Comparison of ENCODE assay signal across 8 cellular contexts in the genomic region with DNA sequence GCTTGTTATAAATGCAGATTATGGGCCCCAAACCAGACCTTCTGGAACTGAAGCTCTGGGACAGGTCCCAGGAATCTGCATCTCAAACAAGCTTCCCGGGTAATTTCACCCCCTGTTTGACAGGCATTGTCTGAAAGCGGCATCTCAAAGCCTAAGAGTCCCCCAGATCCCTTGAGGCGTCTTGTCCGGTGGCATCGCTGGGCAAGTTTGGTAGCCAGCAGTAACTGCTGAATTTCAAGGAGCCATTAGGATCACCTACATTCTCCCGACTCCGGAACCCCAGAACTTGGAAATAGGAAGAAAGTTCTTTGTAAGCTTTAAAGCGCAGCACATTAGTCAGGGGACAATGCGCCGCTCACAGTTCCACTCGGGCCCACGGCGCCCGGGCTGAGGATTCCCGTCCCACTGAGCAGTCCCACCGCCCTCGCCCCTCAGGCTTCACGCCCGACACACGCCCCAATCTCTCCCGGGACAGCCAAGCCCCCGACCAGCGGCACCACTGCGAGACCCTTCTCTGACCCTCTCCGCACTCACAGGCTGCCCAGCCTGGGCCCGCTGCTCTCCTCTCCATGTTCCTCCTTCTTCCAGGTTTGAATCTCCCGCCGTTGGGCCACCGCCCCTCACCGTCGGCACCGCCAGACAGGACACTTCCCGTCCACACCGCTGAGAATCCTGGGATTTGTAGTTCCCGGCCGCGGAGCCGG. TPM values are rescaled to one million over a fixed set of nuclear protein-coding genes. Genes with fewer than 3 reads are reported as not detected.
DNase-seq lines count a peak whose midpoint lies in the region; ATAC-seq and TF ChIP-seq lines count a peak whose summit lies in the region.

A gene with protein sequence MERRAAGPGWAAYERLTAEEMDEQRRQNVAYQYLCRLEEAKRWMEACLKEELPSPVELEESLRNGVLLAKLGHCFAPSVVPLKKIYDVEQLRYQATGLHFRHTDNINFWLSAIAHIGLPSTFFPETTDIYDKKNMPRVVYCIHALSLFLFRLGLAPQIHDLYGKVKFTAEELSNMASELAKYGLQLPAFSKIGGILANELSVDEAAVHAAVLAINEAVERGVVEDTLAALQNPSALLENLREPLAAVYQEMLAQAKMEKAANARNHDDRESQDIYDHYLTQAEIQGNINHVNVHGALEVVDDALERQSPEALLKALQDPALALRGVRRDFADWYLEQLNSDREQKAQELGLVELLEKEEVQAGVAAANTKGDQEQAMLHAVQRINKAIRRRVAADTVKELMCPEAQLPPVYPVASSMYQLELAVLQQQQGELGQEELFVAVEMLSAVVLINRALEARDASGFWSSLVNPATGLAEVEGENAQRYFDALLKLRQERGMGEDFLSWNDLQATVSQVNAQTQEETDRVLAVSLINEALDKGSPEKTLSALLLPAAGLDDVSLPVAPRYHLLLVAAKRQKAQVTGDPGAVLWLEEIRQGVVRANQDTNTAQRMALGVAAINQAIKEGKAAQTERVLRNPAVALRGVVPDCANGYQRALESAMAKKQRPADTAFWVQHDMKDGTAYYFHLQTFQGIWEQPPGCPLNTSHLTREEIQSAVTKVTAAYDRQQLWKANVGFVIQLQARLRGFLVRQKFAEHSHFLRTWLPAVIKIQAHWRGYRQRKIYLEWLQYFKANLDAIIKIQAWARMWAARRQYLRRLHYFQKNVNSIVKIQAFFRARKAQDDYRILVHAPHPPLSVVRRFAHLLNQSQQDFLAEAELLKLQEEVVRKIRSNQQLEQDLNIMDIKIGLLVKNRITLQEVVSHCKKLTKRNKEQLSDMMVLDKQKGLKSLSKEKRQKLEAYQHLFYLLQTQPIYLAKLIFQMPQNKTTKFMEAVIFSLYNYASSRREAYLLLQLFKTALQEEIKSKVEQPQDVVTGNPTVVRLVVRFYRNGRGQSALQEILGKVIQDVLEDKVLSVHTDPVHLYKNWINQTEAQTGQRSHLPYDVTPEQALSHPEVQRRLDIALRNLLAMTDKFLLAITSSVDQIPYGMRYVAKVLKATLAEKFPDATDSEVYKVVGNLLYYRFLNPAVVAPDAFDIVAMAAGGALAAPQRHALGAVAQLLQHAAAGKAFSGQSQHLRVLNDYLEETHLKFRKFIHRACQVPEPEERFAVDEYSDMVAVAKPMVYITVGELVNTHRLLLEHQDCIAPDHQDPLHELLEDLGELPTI (N-terminal part only) (minus strand): TSS at position 607 of the 704 bp plus-strand sequence. CDS start 36 bp downstream, at position 571.

- TF ChIP-seq CTCF in LNCaP clone FGC (IDR thresholded peaks at IDR 0.05; ENCODE audit: control insufficient read depth, extremely low read depth, insufficient read depth), result no peak
- no peak for TF ChIP-seq CTCF in fibroblast of the aortic adventitia (IDR thresholded peaks at IDR 0.05; ENCODE audit: insufficient read depth, low read length)

- H3K4me3 ChIP-seq in LNCaP clone FGC (ENCODE audit: low read depth, low read length) (peak within 1 kb of the TSS; percentile 93), fibroblast of the aortic adventitia (ENCODE audit: low read depth, low read length) (peak within 1 kb of the TSS; percentile 79)

- peaks cover 19% of the 10 kb centered on the region for H3K27me3 Mint-ChIP-seq in activated T-helper 2 cell treated with anti-CD3 and anti-CD28 coated beads, Interferon-gamma antibody, Interleukin-2, Interleukin-4, amounts not matched to agents 10 μg/mL and 5 μg/mL and 100 μg/mL, durations not matched to agents 14 hours and 24 hours and 36 hours (ENCODE audit: low read depth)
- peaks cover 24 to 40% of the 10 kb centered on the region in 2 donors for H3K27me3 Mint-ChIP-seq in natural killer cell treated with Interleukin-12 subunit alpha and Interleukin-12 subunit beta and Interleukin-15 and Interleukin-18, amount 100 ng/mL, for 72 hours

- peak; percentile 66 for ATAC-seq in GM21526 (IDR thresholded peaks at IDR 0.05; ENCODE audit: low FRiP score, unreplicated experiment)
- ATAC-seq in natural killer cell treated with Interleukin-12 subunit alpha and Interleukin-12 subunit beta and Interleukin-15 and Interleukin-18, amount 100 ng/mL, for 72 hours, result peak; percentile 84

- peaks cover 10% of the 10 kb centered on the region for H3K36me3 Mint-ChIP-seq in activated T-helper 2 cell treated with anti-CD3 and anti-CD28 coated beads, Interferon-gamma antibody, Interleukin-2, Interleukin-4, amounts not matched to agents 10 μg/mL and 5 μg/mL and 100 μg/mL, durations not matched to agents 14 hours and 24 hours and 36 hours (ENCODE audit: low read depth)
- no peaks in the 10 kb centered on the region for H3K36me3 Mint-ChIP-seq in natural killer cell treated with Interleukin-12 subunit alpha and Interleukin-12 subunit beta and Interleukin-15 and Interleukin-18, amount 100 ng/mL, for 72 hours

- H3K9me3 Mint-ChIP-seq in activated T-helper 2 cell treated with anti-CD3 and anti-CD28 coated beads, Interferon-gamma antibody, Interleukin-2, Interleukin-4, amounts not matched to agents 10 μg/mL and 5 μg/mL and 100 μg/mL, durations not matched to agents 14 hours and 24 hours and 36 hours, result no peaks in the 10 kb centered on the region
- no peaks in the 10 kb centered on the region for H3K9me3 Mint-ChIP-seq in natural killer cell treated with Interleukin-12 subunit alpha and Interleukin-12 subunit beta and Interleukin-15 and Interleukin-18, amount 100 ng/mL, for 72 hours

- intact Hi-C loops in activated T-helper 2 cell treated with anti-CD3 and anti-CD28 coated beads, Interferon-gamma antibody, Interleukin-2, Interleukin-4, amounts not matched to agents 10 μg/mL and 5 μg/mL and 100 μg/mL, durations not matched to agents 14 hours and 24 hours and 36 hours (cut with micrococcal nuclease), result loop anchor here (5.0 kb wide), 2 partner anchors 35 to 70 kb away; a partner anchor contains a TSS

- H3K4me1 Mint-ChIP-seq in activated T-helper 2 cell treated with anti-CD3 and anti-CD28 coated beads, Interferon-gamma antibody, Interleukin-2, Interleukin-4, amounts not matched to agents 10 μg/mL and 5 μg/mL and 100 μg/mL, durations not matched to agents 14 hours and 24 hours and 36 hours (ENCODE audit: low read depth), result peaks cover 24% of the 10 kb centered on the region
- H3K4me1 Mint-ChIP-seq in natural killer cell treated with Interleukin-12 subunit alpha and Interleukin-12 subunit beta and Interleukin-15 and Interleukin-18, amount 100 ng/mL, for 72 hours (ENCODE audit: low read depth in 2 of 2), result peaks cover 10 to 20% of the 10 kb centered on the region in 2 donors

- peak within 1 kb of the TSS; percentile 95 for H3K4me3 Mint-ChIP-seq in activated T-helper 2 cell treated with anti-CD3 and anti-CD28 coated beads, Interferon-gamma antibody, Interleukin-2, Interleukin-4, amounts not matched to agents 10 μg/mL and 5 μg/mL and 100 μg/mL, durations not matched to agents 14 hours and 24 hours and 36 hours (ENCODE audit: low read depth)
- H3K4me3 Mint-ChIP-seq in natural killer cell treated with Interleukin-12 subunit alpha and Interleukin-12 subunit beta and Interleukin-15 and Interleukin-18, amount 100 ng/mL, for 72 hours, result peak within 1 kb of the TSS; percentile 92

- DNase-seq in CD1c-positive myeloid dendritic cell (ENCODE audit: extremely low spot score), result peak; percentile 93
- DNase-seq in LNCaP clone FGC (ENCODE audit: low read depth), result peak; percentile 50
- DNase-seq in activated T-helper 2 cell treated with anti-CD3 and anti-CD28 coated beads, Interferon-gamma antibody, Interleukin-2, Interleukin-4, amounts not matched to agents 10 μg/mL and 5 μg/mL and 100 μg/mL, durations not matched to agents 14 hours and 24 hours and 36 hours (ENCODE audit: low spot score), result peak; percentile 69
- DNase-seq in fibroblast of the aortic adventitia (ENCODE audit: low read depth), result peak; percentile 77
- no peak for DNase-seq in natural killer cell treated with Interleukin-12 subunit alpha and Interleukin-12 subunit beta and Interleukin-15 and Interleukin-18, amount 100 ng/mL, for 72 hours (ENCODE audit: low spot score)
- DNase-seq in stimulated activated naive CD4-positive, alpha-beta T cell treated with Interleukin-2 at 50 U/mL for 16 hours (lab: John Stamatoyannopoulos, UW), result peak; percentile 70

- 0 out of 2 replicates have a peak, but pooled peaks have one; percentile 28 for TF ChIP-seq POLR2A in Raji (IDR thresholded peaks at IDR 0.05; ENCODE audit: insufficient read depth, low read depth, low read length)

- peak within 1 kb of the TSS; percentile 87 for H3K27ac Mint-ChIP-seq in activated T-helper 2 cell treated with anti-CD3 and anti-CD28 coated beads, Interferon-gamma antibody, Interleukin-2, Interleukin-4, amounts not matched to agents 10 μg/mL and 5 μg/mL and 100 μg/mL, durations not matched to agents 14 hours and 24 hours and 36 hours
- peak within 1 kb of the TSS in 1 of 2 donors; percentile 46 for H3K27ac Mint-ChIP-seq in natural killer cell treated with Interleukin-12 subunit alpha and Interleukin-12 subunit beta and Interleukin-15 and Interleukin-18, amount 100 ng/mL, for 72 hours

RNA-seq across cellular contexts. Expression of the gene that starts here (rescaled TPM):
- 16.1 and 16.8 TPM in 2 replicates for total RNA-seq in activated T-helper 2 cell treated with anti-CD3 and anti-CD28 coated beads, Interferon-gamma antibody, Interleukin-2, Interleukin-4, amounts not matched to agents 10 μg/mL and 5 μg/mL and 100 μg/mL, durations not matched to agents 14 hours and 24 hours and 36 hours
- 0.41 and 28.7 TPM in 2 replicates for total RNA-seq in fibroblast of the aortic adventitia (ENCODE audit: low replicate concordance)
- 1 to 10 TPM; 3.4 to 6.4 TPM for total RNA-seq in natural killer cell treated with Interleukin-12 subunit alpha and Interleukin-12 subunit beta and Interleukin-15 and Interleukin-18, amount 100 ng/mL, for 72 hours
